ENCODE assay signal across 8 cellular contexts in genomic region chr19:46976845-46977320, GRCh38. TPM values are rescaled to one million over a fixed set of nuclear protein-coding genes. Genes with fewer than 3 reads are reported as not detected.
A peak's percentile ranks its signal among the peaks of the same experiment; 100 is the strongest.
DNase-seq lines count a peak whose midpoint lies in the region; ATAC-seq and TF ChIP-seq lines count a peak whose summit lies in the region.

No MANE protein-coding gene starts in this region.

- H3K4me3 ChIP-seq in GM23338 (no peak overlapping the region), adipocyte (ENCODE audit: low read length) (peak overlapping the region; percentile 48), skeletal muscle satellite cell (ENCODE audit: low read length) (no peak overlapping the region)

- H3K27ac Mint-ChIP-seq in GM23338, result peak overlapping the region; percentile 89

- peaks cover 34% of the 10 kb centered on the region for H3K4me1 ChIP-seq in GM23338 (ENCODE audit: insufficient read depth)
- peaks cover 72% of the 10 kb centered on the region for H3K4me1 ChIP-seq in adipocyte (ENCODE audit: control insufficient read depth, insufficient read depth, low read length)
- peaks cover 55% of the 10 kb centered on the region for H3K4me1 ChIP-seq in skeletal muscle satellite cell (ENCODE audit: control insufficient read depth, insufficient read depth, low read length)

- no peak overlapping the region for H2AFZ ChIP-seq in GM23338

- H3K9ac ChIP-seq in adipocyte (ENCODE audit: low read length), result peak overlapping the region; percentile 85
- H3K9ac ChIP-seq in skeletal muscle satellite cell (ENCODE audit: low read depth, low read length), result peak overlapping the region; percentile 82

- peaks cover 20% of the 10 kb centered on the region for H3K79me2 ChIP-seq in GM23338 (replicated peaks; ENCODE audit: insufficient read depth)

- peak overlapping the region; percentile 84 for H3K27ac ChIP-seq in GM23338 (ENCODE audit: low read depth)

- peaks cover 26% of the 10 kb centered on the region; the same call in 1 of the 2 replicates for H3F3A ChIP-seq in GM23338 (replicated peaks; ENCODE audit: low read depth)

- peak; percentile 70 for DNase-seq in GM23338 (ENCODE audit: low spot score)
- peak; percentile 70 for DNase-seq in adipocyte (ENCODE audit: low read depth)
- DNase-seq in hepatic stellate cell (ENCODE audit: low spot score), result peak; percentile 85
- DNase-seq in NCI-H526 treated with DMSO at 0.1 percent for 48 hours (lab: John Stamatoyannopoulos, UW), result no peak
- no peak for DNase-seq in GM13977 (ENCODE audit: low spot score)
- no peak for DNase-seq in posterior vena cava (ENCODE audit: low spot score)

- no peaks in the 10 kb centered on the region for H3K9me2 ChIP-seq in GM23338 (ENCODE audit: insufficient read depth)

- intact Hi-C loops in posterior vena cava (cut with DNase I), result loop anchor here in 1 of 2 donors (10.0 kb wide), 1 partner anchor 52 kb away; no protein-coding TSS in a partner anchor

- ATAC-seq in GM23338 (peak; percentile 72), GM18511 (IDR thresholded peaks at IDR 0.05; ENCODE audit: unreplicated experiment) (no peak)

- H3K36me3 Mint-ChIP-seq in GM23338 (ENCODE audit: low read depth), result no peaks in the 10 kb centered on the region; the same call in 2 of the 3 replicates

- H3K4me3 Mint-ChIP-seq in GM23338, result no peak overlapping the region; the same call in 2 of the 3 replicates

- H4K20me1 ChIP-seq in GM23338 (replicated peaks; ENCODE audit: insufficient read depth), result peaks cover 5% of the 10 kb centered on the region

- in situ Hi-C loops in GM13977 (cut with MboI; ENCODE audit: low pct_unique_long_range_greater_than_20kb, low sequenced_read_pairs, unreplicated experiment), result no loop called here

- peak overlapping the region; percentile 64; the same call in 1 of the 2 replicates for H3K4me2 ChIP-seq in GM23338
- peak overlapping the region; percentile 53 for H3K4me2 ChIP-seq in skeletal muscle satellite cell (ENCODE audit: low read length)

- H3K27me3 Mint-ChIP-seq in GM23338 (ENCODE audit: insufficient read depth, low read depth, poor library complexity), result peaks cover 9% of the 10 kb centered on the region

- no peaks in the 10 kb centered on the region for H3K36me3 ChIP-seq in GM23338 (ENCODE audit: insufficient read depth)
- H3K36me3 ChIP-seq in adipocyte (ENCODE audit: control insufficient read depth, insufficient read depth, low read length, severe bottlenecking), result no peaks in the 10 kb centered on the region
- peaks cover 14% of the 10 kb centered on the region for H3K36me3 ChIP-seq in skeletal muscle satellite cell (ENCODE audit: insufficient read depth, low read length)

- no peaks in the 10 kb centered on the region for H3K9me3 Mint-ChIP-seq in GM23338

- H3K9me3 ChIP-seq in adipocyte (ENCODE audit: control insufficient read depth, low read length), result no peaks in the 10 kb centered on the region
- H3K9me3 ChIP-seq in skeletal muscle satellite cell (replicated peaks; ENCODE audit: low read length), result no peaks in the 10 kb centered on the region

- no peak for TF ChIP-seq CTCF in GM23338 (conservative IDR thresholded peaks at IDR 0.05; ENCODE audit: low read depth in 2 of 2)
- no peak for TF ChIP-seq CTCF in GM13977 (IDR thresholded peaks at IDR 0.05; ENCODE audit: extremely low read depth, insufficient read depth, missing control alignments)

- H3K27me3 ChIP-seq in GM23338 (ENCODE audit: insufficient read depth), result no peaks in the 10 kb centered on the region
- H3K27me3 ChIP-seq in adipocyte (replicated peaks; ENCODE audit: control insufficient read depth, insufficient read depth, low read length), result no peaks in the 10 kb centered on the region
- no peaks in the 10 kb centered on the region for H3K27me3 ChIP-seq in skeletal muscle satellite cell (ENCODE audit: control insufficient read depth, insufficient read depth, low read length)

- H3K4me1 Mint-ChIP-seq in GM23338, result peaks cover 43% of the 10 kb centered on the region

TF ChIP-seq in GM23338, 12 proteins besides CTCF, POLR2A, EP300 and RAD21 (continues in another document):
- no peak for TF ChIP-seq ETS1 (IDR thresholded peaks at IDR 0.05)
- TF ChIP-seq ZNF462 (CRISPR knock-in tag; IDR thresholded peaks at IDR 0.05), result no peak

RNA-seq across cellular contexts. Expression of gene NPAS1, which starts 42.8 kb away (rescaled TPM):
- total RNA-seq in GM23338 (2014; rRNA removed; shearing (Covaris generic)), result 5.0 and 5.6 TPM in 2 replicates
- 9.7 and 9.8 TPM in 2 replicates for polyA plus RNA-seq in GM23338 (2016; fragmentation: Nextera tagmentation; extraction: Ambion mirVana)
- 3.7 and 4.3 TPM in 2 replicates for total RNA-seq in skeletal muscle satellite cell (2012; rRNA removed)
- total RNA-seq in posterior vena cava, result under 1 TPM; 0.38 to 0.74 TPM

Comparison
In these comparisons a context has a peak if more than half of its experiments do, and no peak if none do; other contexts are left out.
1. DNase-seq: peak in GM23338 (single experiment), adipocyte (single experiment) and hepatic stellate cell (single experiment); none in NCI-H526 treated with DMSO at 0.1 percent for 48 hours (single experiment), GM13977 (single experiment) and posterior vena cava (single experiment).